Comparison of ENCODE assay signal across 1 cellular context in the genomic region with DNA sequence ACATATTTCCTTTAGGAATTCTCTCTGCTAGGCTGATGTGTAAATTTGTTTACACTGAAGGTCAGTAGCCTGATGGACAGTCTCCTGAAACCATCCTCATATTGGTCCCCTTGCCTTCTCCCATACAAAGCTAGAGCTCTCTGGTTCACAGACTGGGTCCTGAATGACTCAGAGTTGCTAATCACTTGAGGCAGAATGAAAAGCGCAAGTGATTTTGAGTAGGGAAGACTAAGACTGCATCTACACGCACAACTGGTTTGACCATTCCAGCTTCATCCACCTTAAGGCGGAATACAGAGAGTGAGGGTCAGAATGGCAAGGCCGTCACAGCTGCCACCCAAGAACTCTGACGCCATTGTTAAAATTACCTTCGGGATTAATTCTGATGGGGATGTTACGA.
TF ChIP-seq lines count a peak whose summit lies in the region.

No MANE protein-coding gene starts in this region.

TF ChIP-seq in HCT116, 20 proteins besides CTCF, POLR2A, EP300 and RAD21 (continued from another document):
- TF ChIP-seq, protein P1, sequence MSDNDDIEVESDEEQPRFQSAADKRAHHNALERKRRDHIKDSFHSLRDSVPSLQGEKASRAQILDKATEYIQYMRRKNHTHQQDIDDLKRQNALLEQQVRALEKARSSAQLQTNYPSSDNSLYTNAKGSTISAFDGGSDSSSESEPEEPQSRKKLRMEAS (IDR thresholded peaks at IDR 0.05) = no peak
- TF ChIP-seq EGR1 (IDR thresholded peaks at IDR 0.05; ENCODE audit: low read depth) = no peak
- TF ChIP-seq ZBTB33 (IDR thresholded peaks at IDR 0.05; ENCODE audit: extremely low read depth, insufficient replicate concordance, low read length) = no peak
- no peak for TF ChIP-seq CEBPB (IDR thresholded peaks at IDR 0.05; ENCODE audit: low read depth)
- TF ChIP-seq, protein P2, sequence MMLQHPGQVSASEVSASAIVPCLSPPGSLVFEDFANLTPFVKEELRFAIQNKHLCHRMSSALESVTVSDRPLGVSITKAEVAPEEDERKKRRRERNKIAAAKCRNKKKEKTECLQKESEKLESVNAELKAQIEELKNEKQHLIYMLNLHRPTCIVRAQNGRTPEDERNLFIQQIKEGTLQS (IDR thresholded peaks at IDR 0.05) = no peak
- TF ChIP-seq TCF7L2 (IDR thresholded peaks at IDR 0.05; ENCODE audit: borderline replicate concordance, extremely low read depth, insufficient read depth, insufficient read length) = no peak
- TF ChIP-seq POLR2AphosphoS5 (IDR thresholded peaks at IDR 0.05; ENCODE audit: low read depth, low read length) = no peak
- TF ChIP-seq YY1 (IDR thresholded peaks at IDR 0.05; ENCODE audit: extremely low read depth, insufficient replicate concordance, low read depth, low read length) = no peak
TF ChIP-seq in HCT116: peak in this region for 0.
